ENCODE assay signal across 16 cellular contexts in the genomic region with DNA sequence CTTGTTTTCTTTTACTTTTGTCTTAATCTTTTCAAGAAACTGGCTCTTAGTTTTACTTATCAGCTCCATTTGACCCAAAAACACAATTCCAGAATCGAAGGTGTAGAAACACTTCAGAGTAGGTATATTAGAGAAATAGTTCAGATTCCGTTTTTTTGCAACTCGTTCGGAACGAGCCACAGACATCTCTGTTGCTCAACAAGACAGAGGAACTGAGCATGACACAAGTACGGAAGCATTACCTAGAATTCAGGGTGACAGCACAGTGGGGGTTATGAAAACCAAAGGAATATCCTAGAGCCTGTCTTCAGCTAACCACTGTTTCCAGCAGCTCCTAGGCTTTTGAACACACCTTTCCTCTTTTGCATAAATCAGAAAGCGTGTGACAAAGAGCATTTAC. TPM values are rescaled to one million over a fixed set of nuclear protein-coding genes. Genes with fewer than 3 reads are reported as not detected.
"Had no signal": no experiment of that assay in that cellular context is flagged by ENCODE, and none has a peak within 500 bp of the region (broad histone marks: within the 10 kb centered on the region; RNA-seq: fewer than 3 reads in every experiment).

No MANE protein-coding gene starts in this region.

- DNase-seq: activated CD4-positive, alpha-beta memory T cell treated with anti-CD3 and anti-CD28 coated beads, Interleukin-2, amount 10 ng/mL, durations not matched to agents 7 days and 5 days; activated effector memory CD4-positive, alpha-beta T cell treated with anti-CD3 and anti-CD28 coated beads, Interleukin-2, amount 50 U/mL, for 16 hours; activated T-cell treated with anti-CD3 and anti-CD28 coated beads, Interleukin-2, amount 50 U/mL, for 24 hours; adrenal gland; erythroblast; heart right ventricle; mucosa of descending colon; naive thymus-derived CD8-positive, alpha-beta T cell; nucleus accumbens; posterior cingulate gyrus; stimulated activated naive CD8-positive, alpha-beta T cell treated with anti-CD3 and anti-CD28 coated beads, Interleukin-15, Interleukin-2, amounts not matched to agents 100 U/mL and 50 U/mL, for 24 hours; T-helper 1 cell; transverse colon had no signal

- H3K4me1 Mint-ChIP-seq: activated naive CD4-positive, alpha-beta T cell treated with anti-CD3 and anti-CD28 coated beads, Interleukin-2, amount 50 U/mL, for 24 hours; memory B cell had no signal

- H3K9me3 Mint-ChIP-seq: activated CD4-positive, alpha-beta memory T cell treated with anti-CD3 and anti-CD28 coated beads, Interleukin-2, amount 10 ng/mL, durations not matched to agents 7 days and 5 days; activated naive CD4-positive, alpha-beta T cell treated with anti-CD3 and anti-CD28 coated beads, Interleukin-2, amount 50 U/mL, for 24 hours; activated T-cell treated with anti-CD3 and anti-CD28 coated beads, Interleukin-2, amount 50 U/mL, for 24 hours; memory B cell; naive thymus-derived CD8-positive, alpha-beta T cell had no signal

- H3K4me3 Mint-ChIP-seq: activated CD4-positive, alpha-beta memory T cell treated with anti-CD3 and anti-CD28 coated beads, Interleukin-2, amount 10 ng/mL, durations not matched to agents 7 days and 5 days; activated naive CD4-positive, alpha-beta T cell treated with anti-CD3 and anti-CD28 coated beads, Interleukin-2, amount 50 U/mL, for 24 hours; activated T-cell treated with anti-CD3 and anti-CD28 coated beads, Interleukin-2, amount 50 U/mL, for 24 hours; memory B cell; naive thymus-derived CD8-positive, alpha-beta T cell had no signal

- H3K27ac Mint-ChIP-seq: activated CD4-positive, alpha-beta memory T cell treated with anti-CD3 and anti-CD28 coated beads, Interleukin-2, amount 10 ng/mL, durations not matched to agents 7 days and 5 days; activated naive CD4-positive, alpha-beta T cell treated with anti-CD3 and anti-CD28 coated beads, Interleukin-2, amount 50 U/mL, for 24 hours; activated T-cell treated with anti-CD3 and anti-CD28 coated beads, Interleukin-2, amount 50 U/mL, for 24 hours; memory B cell; naive thymus-derived CD8-positive, alpha-beta T cell had no signal

RNA-seq across cellular contexts. Expression of a gene that starts 5.1 kb away (rescaled TPM):
- total RNA-seq: naive thymus-derived CD8-positive, alpha-beta T cell; right atrium auricular region; transverse colon had no signal
